ENCODE assay signal across 30 cellular contexts in the genomic region with DNA sequence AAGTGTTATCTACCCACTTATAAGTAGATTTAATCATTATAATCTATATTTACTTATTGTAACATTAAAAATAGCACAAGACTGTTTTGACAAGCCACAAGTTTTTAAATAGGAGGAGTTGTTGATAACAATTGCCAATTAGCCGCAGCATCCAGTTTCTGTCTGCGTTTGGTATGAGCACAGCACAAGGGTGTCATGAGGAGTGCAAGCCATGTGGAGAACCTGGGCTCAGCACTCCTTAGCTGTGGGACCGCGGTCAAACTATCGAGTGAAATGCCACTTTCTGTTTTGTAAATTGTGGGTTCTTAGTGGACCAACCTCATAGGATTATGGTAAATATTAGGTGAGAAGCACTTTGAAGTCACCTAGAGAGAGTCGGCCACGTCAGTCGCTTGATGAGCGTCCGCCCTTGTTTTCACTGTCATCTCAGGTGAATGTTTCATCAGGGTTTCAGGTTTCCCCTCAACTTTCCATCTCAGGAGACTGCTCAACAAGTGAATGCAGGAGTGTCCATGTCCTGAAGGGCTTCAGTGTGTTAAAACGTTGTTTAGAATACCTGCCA.
DNase-seq lines count a peak whose midpoint lies in the region; ATAC-seq and TF ChIP-seq lines count a peak whose summit lies in the region.
"Had no signal": no experiment of that assay in that cellular context is flagged by ENCODE, and none has a peak within 500 bp of the region (broad histone marks: within the 10 kb centered on the region; RNA-seq: fewer than 3 reads in every experiment).

No MANE protein-coding gene starts in this region.

- TF ChIP-seq POLR2A in sigmoid colon (IDR thresholded peaks at IDR 0.05), result no peak

- no peak for TF ChIP-seq CTCF in sigmoid colon (IDR thresholded peaks at IDR 0.05)

- no peaks in the 10 kb centered on the region for H3K9me3 ChIP-seq in sigmoid colon
- H3K9me3 ChIP-seq: breast epithelium, MG63, ovary, Peyer's patch, SJCRH30 had no signal

- 95 to 96% methylated on average over 11 of the region's 11 CpGs for WGBS in sigmoid colon, 2 donors

- TF ChIP-seq EP300 in sigmoid colon (IDR thresholded peaks at IDR 0.05), result no peak

- intact Hi-C loops in left cardiac atrium (cut with DNase I), result no loop called here
- intact Hi-C loops in sigmoid colon (cut with DNase I), result no loop called here

- ATAC-seq in left cardiac atrium (peak; percentile 38 to 67), GM19328 (IDR thresholded peaks at IDR 0.05; ENCODE audit: unreplicated experiment) (no peak)
- ATAC-seq: activated naive CD4-positive, alpha-beta T cell treated with anti-CD3 and anti-CD28 coated beads, Interleukin-2, amount 50 U/mL, for 72 hours; GM12878; left colon; stimulated activated naive CD8-positive, alpha-beta T cell treated with anti-CD3 and anti-CD28 coated beads, Interleukin-15, Interleukin-2, amounts not matched to agents 100 U/mL and 50 U/mL, for 24 hours had no signal

- H3K27ac ChIP-seq in sigmoid colon, result no peak overlapping the region
- H3K27ac ChIP-seq: breast epithelium, C4-2B, KMS-11, ovary, Peyer's patch, SJCRH30, VCaP had no signal

- H3K27me3 ChIP-seq in sigmoid colon, result no peaks in the 10 kb centered on the region
- H3K27me3 ChIP-seq: breast epithelium, MG63, ovary, Peyer's patch, SJCRH30 had no signal

- DNase-seq in DMS153 treated with DMSO at 0.1 percent for 48 hours (lab: John Stamatoyannopoulos, UW; ENCODE audit: unreplicated experiment), result peak; percentile 18
- peak; percentile 58 for DNase-seq in NCI-H128 (lab: John Stamatoyannopoulos, UW; ENCODE audit: unreplicated experiment)
- peak; percentile 77 for DNase-seq in NCI-H526 treated with DMSO at 0.1 percent for 48 hours (lab: John Stamatoyannopoulos, UW)
- DNase-seq in left cardiac atrium, result no peak
- DNase-seq in AG08396 (ENCODE audit: low spot score), result no peak
- no peak for DNase-seq in NCI-H1930 (lab: John Stamatoyannopoulos, UW)
- no peak for DNase-seq in sigmoid colon
- DNase-seq: activated CD4-positive, alpha-beta T cell treated with anti-CD3 and anti-CD28 coated beads for 4 hours; Calu3; hypothalamus; left colon; mesendoderm; MG63; NCI-H1417 treated with DMSO at 0.1 percent for 48 hours; NCI-H2227 treated with DMSO at 0.1 percent for 48 hours; NCI-H82; ovary; Peyer's patch; SJCRH30; stimulated activated naive CD8-positive, alpha-beta T cell treated with anti-CD3 and anti-CD28 coated beads, Interleukin-15, Interleukin-2, amounts not matched to agents 100 U/mL and 50 U/mL, for 24 hours; SW 1271; T1000 had no signal

- peaks cover 0 to 25% (median 0%) of the 10 kb centered on the region in 4 donors for H3K4me1 ChIP-seq in sigmoid colon
- H3K4me1 ChIP-seq: breast epithelium, Peyer's patch had no signal

- H3K36me3 ChIP-seq in sigmoid colon, result peaks cover 0 to 19% (median 2%) of the 10 kb centered on the region in 4 donors
- H3K36me3 ChIP-seq: breast epithelium, MG63, ovary, Peyer's patch, SJCRH30 had no signal

- H3K4me3 ChIP-seq in sigmoid colon, result no peak overlapping the region
- H3K4me3 ChIP-seq: breast epithelium, GM12878, MG63, ovary, Peyer's patch, SJCRH30, smooth muscle cell had no signal

Comparison
In these comparisons a context has a peak if more than half of its experiments do, and no peak if none do; other contexts are left out.
1. DNase-seq: peak in DMS153 treated with DMSO at 0.1 percent for 48 hours (single experiment), NCI-H128 (single experiment) and NCI-H526 treated with DMSO at 0.1 percent for 48 hours (single experiment); none in left cardiac atrium (single experiment), AG08396 (single experiment), NCI-H1930 (0 of 2) and sigmoid colon (single experiment).